ENCODE assay signal across 1 cellular context in genomic region chr7:47651355-47652317, GRCh38.
TF ChIP-seq lines count a peak whose summit lies in the region.

No MANE protein-coding gene starts in this region.

TF ChIP-seq in A549, 52 proteins besides CTCF, POLR2A, EP300 and RAD21 (continued from another document):
- TF ChIP-seq HMGXB4 (CRISPR knock-in tag; IDR thresholded peaks at IDR 0.05; ENCODE audit: borderline replicate concordance) (no peak), RNF2 (IDR thresholded peaks at IDR 0.05; ENCODE audit: borderline replicate concordance, low read depth) (no peak), REST (IDR thresholded peaks at IDR 0.05) (no peak), MAX (IDR thresholded peaks at IDR 0.05) (peak; percentile 96), SREBF2 (IDR thresholded peaks at IDR 0.05) (no peak), FOSL2 (IDR thresholded peaks at IDR 0.05) (peak; percentile 88), FOSL2 (CRISPR knock-in tag; IDR thresholded peaks at IDR 0.05) (peak; percentile 98), ESRRA (IDR thresholded peaks at IDR 0.05; ENCODE audit: borderline replicate concordance, low read length) (no peak), EHF (CRISPR knock-in tag; IDR thresholded peaks at IDR 0.05) (peak; percentile 95), NPAS2 (CRISPR knock-in tag; IDR thresholded peaks at IDR 0.05; ENCODE audit: borderline replicate concordance) (peak; percentile 73), JUNB (IDR thresholded peaks at IDR 0.05) (peak; percentile 98), TFCP2L1 (CRISPR knock-in tag; IDR thresholded peaks at IDR 0.05) (no peak; the same call in 1 of the 2 replicates), HDAC2 (IDR thresholded peaks at IDR 0.05) (no peak), NFE2L2 (conservative IDR thresholded peaks at IDR 0.05; ENCODE audit: low read length) (no peak), TP53 (CRISPR knock-in tag; IDR thresholded peaks at IDR 0.05) (peak; percentile 86; the same call in 1 of the 2 replicates), MAZ (IDR thresholded peaks at IDR 0.05; ENCODE audit: borderline replicate concordance, low read depth, low read length) (no peak), HOXB13 (CRISPR knock-in tag; IDR thresholded peaks at IDR 0.05; ENCODE audit: low read depth) (peak; percentile 96), HES2 (IDR thresholded peaks at IDR 0.05) (peak; percentile 24; the same call in 1 of the 2 replicates), KDM5A (IDR thresholded peaks at IDR 0.05) (no peak), ZFP36 (IDR thresholded peaks at IDR 0.05; ENCODE audit: borderline replicate concordance, partially characterized antibody) (no peak), GATA3 (IDR thresholded peaks at IDR 0.05; ENCODE audit: borderline replicate concordance) (peak; percentile 97), CHD2 (IDR thresholded peaks at IDR 0.05; ENCODE audit: low read length, partially characterized antibody) (no peak), HOXA7 (CRISPR knock-in tag; IDR thresholded peaks at IDR 0.05) (peak; percentile 64; the same call in 1 of the 2 replicates), PHF8 (IDR thresholded peaks at IDR 0.05; ENCODE audit: borderline replicate concordance, low read depth) (no peak), PBX3 (IDR thresholded peaks at IDR 0.05) (peak; percentile 69; the same call in 1 of the 2 replicates), ZSCAN20 (CRISPR knock-in tag; IDR thresholded peaks at IDR 0.05) (peak; percentile 87), RFX5 (IDR thresholded peaks at IDR 0.05) (no peak), ELK1 (IDR thresholded peaks at IDR 0.05; ENCODE audit: low read depth, low read length) (no peak), ATOH8 (CRISPR knock-in tag; IDR thresholded peaks at IDR 0.05; ENCODE audit: low read depth) (peak; percentile 95), ZC3H11A (IDR thresholded peaks at IDR 0.05) (no peak), EHMT2 (IDR thresholded peaks at IDR 0.05; ENCODE audit: low read depth) (no peak), MAFK (IDR thresholded peaks at IDR 0.05; ENCODE audit: partially characterized antibody) (peak; percentile 98)
